ENCODE assay signal across 23 cellular contexts in the genomic region with DNA sequence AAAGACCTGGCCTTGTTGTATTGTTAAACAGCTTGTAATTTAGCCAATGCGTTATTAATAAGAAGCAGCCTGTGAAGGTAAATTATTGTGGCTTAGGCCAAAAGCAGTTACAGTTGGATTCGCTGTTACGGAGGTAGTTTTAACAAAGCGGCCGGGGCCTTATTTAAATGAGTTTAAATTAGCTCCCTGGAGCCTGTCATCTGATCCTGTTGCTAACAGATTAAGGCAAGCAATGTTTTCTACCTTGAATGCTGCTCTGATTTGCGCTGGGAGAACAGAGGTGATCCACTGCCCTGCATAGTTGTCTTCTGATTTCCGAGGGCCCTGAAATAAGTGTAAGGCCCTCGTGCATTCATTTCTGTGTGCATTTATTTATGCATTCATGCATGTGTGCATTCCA. TPM values are rescaled to one million over a fixed set of nuclear protein-coding genes. Genes with fewer than 3 reads are reported as not detected.
DNase-seq lines count a peak whose midpoint lies in the region; ATAC-seq and TF ChIP-seq lines count a peak whose summit lies in the region.
"Had no signal": no experiment of that assay in that cellular context is flagged by ENCODE, and none has a peak within 500 bp of the region (broad histone marks: within the 10 kb centered on the region; RNA-seq: fewer than 3 reads in every experiment).

No MANE protein-coding gene starts in this region.

- H3K9me3 Mint-ChIP-seq in glutamatergic neuron (ENCODE audit: unreplicated experiment), result no peaks in the 10 kb centered on the region
- H3K9me3 Mint-ChIP-seq: neural crest cell; stimulated activated memory B cell treated with anti-CD40 and anti-IgM and Interleukin-4, amounts not matched to agents 10 μg/mL and 1 μg/mL and 100 μg/mL, for 72 hours had no signal

- peak overlapping the region; percentile 29 for H3K27ac Mint-ChIP-seq in glutamatergic neuron (ENCODE audit: unreplicated experiment)
- H3K27ac Mint-ChIP-seq: CD4-positive, CD25-positive, alpha-beta regulatory T cell; stimulated activated memory B cell treated with anti-CD40 and anti-IgM and Interleukin-4, amounts not matched to agents 10 μg/mL and 1 μg/mL and 100 μg/mL, for 72 hours; T-cell had no signal

- H3K4me3 ChIP-seq in Karpas-422 (ENCODE audit: low read length) (peak overlapping the region; percentile 47; the same call in 1 of the 2 replicates), skeletal muscle tissue (ENCODE audit: low read length in 3 of 3) (peak overlapping the region in 2 of 3 donors; percentile 11 to 43)
- H3K4me3 ChIP-seq: heart right ventricle, SJCRH30 had no signal

- H3K27me3 ChIP-seq in Karpas-422 (ENCODE audit: low read length) (no peaks in the 10 kb centered on the region), skeletal muscle tissue (ENCODE audit: control insufficient read depth in 3 of 3, insufficient read depth in 3 of 3, low read length in 3 of 3) (no peaks in the 10 kb centered on the region)
- H3K27me3 ChIP-seq: SJCRH30 had no signal

- H3K4me1 Mint-ChIP-seq in glutamatergic neuron (ENCODE audit: low read depth, unreplicated experiment), result peaks cover 18% of the 10 kb centered on the region
- H3K4me1 Mint-ChIP-seq: CD4-positive, CD25-positive, alpha-beta regulatory T cell; stimulated activated memory B cell treated with anti-CD40 and anti-IgM and Interleukin-4, amounts not matched to agents 10 μg/mL and 1 μg/mL and 100 μg/mL, for 72 hours; T-cell had no signal

- H3K36me3 ChIP-seq in Karpas-422 (ENCODE audit: insufficient read depth, low read length) (no peaks in the 10 kb centered on the region), skeletal muscle tissue (ENCODE audit: control insufficient read depth in 3 of 3, insufficient read depth in 3 of 3, low read length in 3 of 3) (no peaks in the 10 kb centered on the region)
- H3K36me3 ChIP-seq: heart right ventricle, SJCRH30 had no signal

- peak overlapping the region; percentile 70 for H3K4me2 ChIP-seq in Karpas-422 (ENCODE audit: low read depth, low read length, poor library complexity, severe bottlenecking)

- no peaks in the 10 kb centered on the region for H4K20me1 ChIP-seq in Karpas-422 (ENCODE audit: insufficient read depth, low read depth, low read length)

- H2AFZ ChIP-seq in Karpas-422 (ENCODE audit: low read length), result peak overlapping the region; percentile 46; the same call in 1 of the 2 replicates

- ATAC-seq in HG03097 (IDR thresholded peaks at IDR 0.05; ENCODE audit: low FRiP score, unreplicated experiment) (no peak), GM18511 (IDR thresholded peaks at IDR 0.05; ENCODE audit: unreplicated experiment) (no peak)
- ATAC-seq: activated T-cell treated with anti-CD3 and anti-CD28 coated beads, Interleukin-2, amount 50 U/mL, for 4 hours; left ventricle myocardium superior; stimulated activated memory B cell treated with anti-CD40 and anti-IgM and Interleukin-4, amounts not matched to agents 10 μg/mL and 1 μg/mL and 100 μg/mL, for 72 hours; T-cell had no signal

- H3K4me1 ChIP-seq in Karpas-422 (ENCODE audit: low read length) (peaks cover 19% of the 10 kb centered on the region), skeletal muscle tissue (ENCODE audit: control insufficient read depth in 3 of 3, insufficient read depth in 3 of 3, low read length in 3 of 3) (peaks cover 41 to 59% (median 51%) of the 10 kb centered on the region in 3 donors)
- H3K4me1 ChIP-seq: SJCRH30 had no signal

- peak overlapping the region; percentile 38 for H3K4me3 Mint-ChIP-seq in glutamatergic neuron (ENCODE audit: unreplicated experiment)
- H3K4me3 Mint-ChIP-seq: activated T-cell treated with anti-CD3 and anti-CD28 coated beads, Interleukin-2, amount 50 U/mL, for 4 hours; CD4-positive, CD25-positive, alpha-beta regulatory T cell; neural crest cell; stimulated activated memory B cell treated with anti-CD40 and anti-IgM and Interleukin-4, amounts not matched to agents 10 μg/mL and 1 μg/mL and 100 μg/mL, for 72 hours; T-cell had no signal

- H3K9me2 ChIP-seq in Karpas-422 (replicated peaks; ENCODE audit: insufficient read depth, low read length), result no peaks in the 10 kb centered on the region

- no peaks in the 10 kb centered on the region for H3K79me2 ChIP-seq in Karpas-422 (ENCODE audit: low read length)

- H3K27me3 Mint-ChIP-seq in glutamatergic neuron (ENCODE audit: unreplicated experiment), result no peaks in the 10 kb centered on the region

- no peaks in the 10 kb centered on the region for H3K9me3 ChIP-seq in Karpas-422 (ENCODE audit: low read length)
- H3K9me3 ChIP-seq in skeletal muscle tissue (ENCODE audit: control insufficient read depth in 3 of 3, low read length in 3 of 3), result no peaks in the 10 kb centered on the region
- H3K9me3 ChIP-seq: SJCRH30 had no signal

- DNase-seq in Karpas-422 (peak; percentile 74), NCI-H526 (lab: John Stamatoyannopoulos, UW) (peak; percentile 24 to 41), glutamatergic neuron (no peak)
- DNase-seq in activated CD4-positive, CD25-positive, alpha-beta regulatory T cell (lab: John Stamatoyannopoulos, UW), result no peak
- DNase-seq: activated naive CD4-positive, alpha-beta T cell; activated T-cell treated with anti-CD3 and anti-CD28 coated beads, Interleukin-2, amount 50 U/mL, for 4 hours; anterior cingulate cortex; CD4-positive, CD25-positive, alpha-beta regulatory T cell; central memory CD4-positive, alpha-beta T cell; GF-D8; heart right ventricle; left ventricle myocardium superior; NCI-H1092 treated with DMSO at 0.1 percent for 48 hours; SJCRH30; small intestine; T-cell had no signal

- H3K36me3 Mint-ChIP-seq in glutamatergic neuron (ENCODE audit: unreplicated experiment), result no peaks in the 10 kb centered on the region
- H3K36me3 Mint-ChIP-seq: CD4-positive, CD25-positive, alpha-beta regulatory T cell; stimulated activated memory B cell treated with anti-CD40 and anti-IgM and Interleukin-4, amounts not matched to agents 10 μg/mL and 1 μg/mL and 100 μg/mL, for 72 hours; T-cell had no signal

- TF ChIP-seq CTCF in glutamatergic neuron (IDR thresholded peaks at IDR 0.05; ENCODE audit: partially characterized antibody, unreplicated experiment), result no peak

- H3K27ac ChIP-seq in Karpas-422 (ENCODE audit: low read length) (no peak overlapping the region), skeletal muscle tissue (ENCODE audit: low read depth, low read length) (peak overlapping the region; percentile 56)
- H3K27ac ChIP-seq: SJCRH30 had no signal

- H3K9ac ChIP-seq in Karpas-422 (ENCODE audit: low read length) (peak overlapping the region; percentile 48), skeletal muscle tissue (ENCODE audit: low read depth in 1 of 3, low read length in 3 of 3) (peak overlapping the region; percentile 41 to 75 (median 57))

RNA-seq across cellular contexts. Expression of gene SEC14L5, which starts 10.7 kb away (rescaled TPM):
- not detected in 2 replicates for total RNA-seq in Karpas-422 (2014; rRNA removed; shearing (Covaris generic); ENCODE audit: low replicate concordance)
- total RNA-seq in glutamatergic neuron (ENCODE audit: unreplicated experiment) (3.1 TPM), skeletal muscle tissue (1.0 TPM)
- total RNA-seq: activated CD8-positive, alpha-beta memory T cell treated with anti-CD3 and anti-CD28 coated beads for 36 hours; activated T-cell treated with anti-CD3 and anti-CD28 coated beads, Interleukin-2, amount 50 U/mL, for 4 hours; pulmonary artery endothelial cell; SJCRH30 had no signal

RNA-seq across cellular contexts. Expression of gene PPL, which starts 31.9 kb away (rescaled TPM):
- total RNA-seq in Karpas-422 (2014; rRNA removed; shearing (Covaris generic); ENCODE audit: low replicate concordance), result not detected in 2 replicates
- total RNA-seq in glutamatergic neuron (ENCODE audit: unreplicated experiment) (4.7 TPM), skeletal muscle tissue (1.6 TPM)
- total RNA-seq: activated CD8-positive, alpha-beta memory T cell treated with anti-CD3 and anti-CD28 coated beads for 36 hours; CD4-positive, CD25-positive, alpha-beta regulatory T cell had no signal

Comparison
In these comparisons a context has a peak if more than half of its experiments do, and no peak if none do; other contexts are left out.
1. DNase-seq: peak in Karpas-422 (single experiment) and NCI-H526 (2 of 2); none in glutamatergic neuron (single experiment) and activated CD4-positive, CD25-positive, alpha-beta regulatory T cell (0 of 4).